In the genomic region with DNA sequence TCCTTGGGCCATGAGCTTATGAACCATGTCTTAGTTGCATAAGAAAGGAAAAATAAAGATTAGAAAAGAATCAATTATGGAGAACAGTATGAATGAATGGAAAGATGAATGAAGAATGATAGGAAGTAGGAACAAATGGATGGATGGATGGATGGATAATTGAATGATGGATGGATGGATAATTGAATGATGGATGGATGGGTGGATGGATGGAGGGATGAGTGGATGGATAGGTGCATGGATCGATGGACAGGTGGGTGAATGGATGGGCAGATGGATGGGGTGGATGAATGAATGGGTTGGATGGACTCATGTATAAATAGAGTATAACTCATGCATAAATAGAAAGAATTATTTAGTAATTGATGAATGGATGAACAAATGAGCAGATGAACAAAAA, we compare ENCODE assay signal across 1 cellular context.
TF ChIP-seq lines count a peak whose summit lies in the region.

No MANE protein-coding gene starts in this region.

TF ChIP-seq in H1, 55 proteins besides CTCF, POLR2A, EP300 and RAD21:
- TF ChIP-seq YY1 (IDR thresholded peaks at IDR 0.05; ENCODE audit: low read depth, low read length): no peak
- no peak for TF ChIP-seq JUN (IDR thresholded peaks at IDR 0.05; ENCODE audit: low read depth, low read length)
- TF ChIP-seq PHF8 (conservative IDR thresholded peaks at IDR 0.05; ENCODE audit: low read depth, low read length): no peak
- no peak for TF ChIP-seq CHD1 (IDR thresholded peaks at IDR 0.05; ENCODE audit: low read depth, low read length)
- TF ChIP-seq, protein P1, sequence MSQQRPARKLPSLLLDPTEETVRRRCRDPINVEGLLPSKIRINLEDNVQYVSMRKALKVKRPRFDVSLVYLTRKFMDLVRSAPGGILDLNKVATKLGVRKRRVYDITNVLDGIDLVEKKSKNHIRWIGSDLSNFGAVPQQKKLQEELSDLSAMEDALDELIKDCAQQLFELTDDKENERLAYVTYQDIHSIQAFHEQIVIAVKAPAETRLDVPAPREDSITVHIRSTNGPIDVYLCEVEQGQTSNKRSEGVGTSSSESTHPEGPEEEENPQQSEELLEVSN (IDR thresholded peaks at IDR 0.05): no peak
